1 cellular context compared by ENCODE assay signal in the genomic region with DNA sequence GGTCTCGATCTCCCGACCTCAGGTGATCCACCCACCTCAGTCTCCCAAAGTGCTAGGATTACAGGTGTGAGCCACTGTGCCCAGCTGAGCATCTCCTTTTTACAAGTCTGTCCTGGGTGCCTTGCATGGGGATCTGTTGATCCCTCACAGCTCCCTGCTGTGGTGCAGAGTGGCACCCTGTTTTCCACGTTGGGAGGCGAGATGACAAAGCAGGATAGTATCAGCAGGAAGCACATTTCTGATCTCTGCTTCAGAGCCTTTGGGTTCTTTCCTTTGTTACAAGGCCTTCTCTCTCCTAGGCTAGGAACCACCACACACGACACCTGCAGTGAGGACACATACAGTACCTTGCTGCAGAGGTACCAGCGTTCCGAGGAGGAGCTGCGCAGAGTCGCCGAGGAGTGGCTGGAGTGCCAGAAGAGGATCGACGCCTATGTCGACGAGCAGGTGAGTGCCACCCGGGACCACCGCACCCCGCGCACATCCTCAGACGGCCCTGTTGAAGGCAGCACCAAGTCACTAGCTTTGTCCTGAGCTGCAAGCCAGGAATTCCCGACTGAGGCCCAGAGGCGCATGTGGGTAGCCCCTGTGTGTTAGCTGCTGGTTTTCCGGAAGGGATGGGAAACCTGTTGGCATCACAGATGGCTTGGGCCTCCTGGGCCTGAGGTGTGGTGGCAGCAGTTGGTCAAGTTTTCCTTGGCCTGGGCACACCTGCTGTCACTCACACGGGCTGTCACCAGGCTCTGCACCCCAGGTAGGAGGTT.
TF ChIP-seq lines count a peak whose summit lies in the region.

No MANE protein-coding gene starts in this region.

TF ChIP-seq in GM12878, 131 proteins besides CTCF, POLR2A, EP300 and RAD21 (continued from another document):
- TF ChIP-seq ZBTB11 (CRISPR knock-in tag; IDR thresholded peaks at IDR 0.05) = no peak
- no peak for TF ChIP-seq KLF5 (IDR thresholded peaks at IDR 0.05; ENCODE audit: partially characterized antibody)
- TF ChIP-seq RELB (IDR thresholded peaks at IDR 0.05; ENCODE audit: low read depth) = no peak
- no peak for TF ChIP-seq ASH2L (IDR thresholded peaks at IDR 0.05; ENCODE audit: borderline replicate concordance, low read depth)
- no peak for TF ChIP-seq RAD51 (IDR thresholded peaks at IDR 0.05)
- no peak for TF ChIP-seq ESRRA (IDR thresholded peaks at IDR 0.05; ENCODE audit: low read length)
